Comparison of ENCODE assay signal across 8 cellular contexts in genomic region chr1:7669559-7670208, GRCh38.
A peak's percentile ranks its signal among the peaks of the same experiment; 100 is the strongest.
DNase-seq lines count a peak whose midpoint lies in the region; ATAC-seq, FAIRE-seq and TF ChIP-seq lines count a peak whose summit lies in the region.

No MANE protein-coding gene starts in this region.

- ATAC-seq in HG03457 (IDR thresholded peaks at IDR 0.05; ENCODE audit: unreplicated experiment) = no peak
- no peak for ATAC-seq in GM21367 (IDR thresholded peaks at IDR 0.05; ENCODE audit: unreplicated experiment)

- no peak for FAIRE-seq in bronchial epithelial cell (lab: Jason Lieb, UNC)

- DNase-seq in GM03348 (ENCODE audit: low spot score) = peak; percentile 80
- DNase-seq in NB4 (ENCODE audit: low read depth) = peak; percentile 57
- peak; percentile 17 for DNase-seq in bronchial epithelial cell (ENCODE audit: low read depth)
- DNase-seq in islet precursor cell = peak; percentile 82
- peak; percentile 47 for DNase-seq in stimulated activated CD4-positive, alpha-beta T cell treated with anti-CD3 and anti-CD28 coated beads, Interleukin-1b, Interleukin-23, amount 100 ng/mL, for 48 hours

- peaks cover 3% of the 10 kb centered on the region for H3K27me3 ChIP-seq in bronchial epithelial cell (ENCODE audit: control insufficient read depth, insufficient read depth, low read length)

- TF ChIP-seq POLR2A in NB4 (IDR thresholded peaks at IDR 0.05; ENCODE audit: extremely low read depth, insufficient read length) = no peak

- TF ChIP-seq CTCF in NB4 (IDR thresholded peaks at IDR 0.05; ENCODE audit: low read depth, low read length) = peak; percentile 68
- TF ChIP-seq CTCF in WI38 (IDR thresholded peaks at IDR 0.05; ENCODE audit: low read depth, low read length) = peak; percentile 78
- peak; percentile 90 for TF ChIP-seq CTCF in bronchial epithelial cell (IDR thresholded peaks at IDR 0.05; ENCODE audit: insufficient read depth, low read length, severe bottlenecking)

- H3K4me3 ChIP-seq in NB4 (ENCODE audit: low read depth, low read length) (no peak overlapping the region), WI38 (ENCODE audit: low read depth, low read length) (no peak overlapping the region), bronchial epithelial cell (ENCODE audit: low read depth, low read length) (no peak overlapping the region)

- H3K36me3 ChIP-seq in bronchial epithelial cell (ENCODE audit: control insufficient read depth, insufficient read depth, low read length) = no peaks in the 10 kb centered on the region

Comparison
In these comparisons a context has a peak if more than half of its experiments do, and no peak if none do; other contexts are left out.
1. DNase-seq: peak in every context shown above with its lines; median percentile 82 in islet precursor cell; 80 in GM03348; 57 in NB4; 47 in stimulated activated CD4-positive, alpha-beta T cell treated with anti-CD3 and anti-CD28 coated beads, Interleukin-1b, Interleukin-23, amount 100 ng/mL, for 48 hours; 17 in bronchial epithelial cell.